19 cellular contexts compared by ENCODE assay signal in the genomic region with DNA sequence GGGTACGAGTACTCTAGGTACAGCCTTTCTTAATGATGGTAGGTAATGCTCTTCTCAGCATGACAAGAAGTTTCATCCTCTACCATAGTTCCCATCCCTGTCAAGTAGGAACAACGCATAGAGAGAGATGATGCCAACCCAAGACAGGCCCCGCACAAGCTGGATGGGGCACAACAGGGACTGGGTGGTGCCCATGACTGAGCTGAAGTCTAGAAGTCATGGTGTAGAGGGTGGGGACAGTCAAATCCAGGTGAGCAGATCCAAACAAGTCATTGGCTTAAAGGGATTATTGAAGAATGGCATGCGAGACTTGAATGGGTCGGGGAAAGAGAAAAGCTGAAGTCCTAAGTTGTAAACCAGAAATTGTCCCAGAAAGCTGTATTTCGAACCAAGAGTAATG.
"Had no signal": no experiment of that assay in that cellular context is flagged by ENCODE, and none has a peak within 500 bp of the region (broad histone marks: within the 10 kb centered on the region; RNA-seq: fewer than 3 reads in every experiment).

No MANE protein-coding gene starts in this region.

- H2AFZ ChIP-seq: hepatocyte had no signal

- H3K36me3 Mint-ChIP-seq: naive thymus-derived CD8-positive, alpha-beta T cell; stimulated activated naive B cell treated with anti-CD40 and anti-IgM and Interleukin-4, amounts not matched to agents 10 μg/mL and 1 μg/mL and 100 μg/mL, for 72 hours had no signal

- H3K36me3 ChIP-seq: right lobe of liver, spleen, thoracic aorta, transverse colon had no signal

- H3K27me3 Mint-ChIP-seq: naive thymus-derived CD8-positive, alpha-beta T cell; stimulated activated naive B cell treated with anti-CD40 and anti-IgM and Interleukin-4, amounts not matched to agents 10 μg/mL and 1 μg/mL and 100 μg/mL, for 72 hours; stimulated activated naive CD8-positive, alpha-beta T cell treated with anti-CD3 and anti-CD28 coated beads, Interleukin-15, amount 100 ng/mL, for 72 hours had no signal

- H3K4me1 ChIP-seq: right lobe of liver had no signal

- H3K4me2 ChIP-seq: hepatocyte had no signal

- H3K4me3 Mint-ChIP-seq: naive thymus-derived CD8-positive, alpha-beta T cell; stimulated activated naive B cell treated with anti-CD40 and anti-IgM and Interleukin-4, amounts not matched to agents 10 μg/mL and 1 μg/mL and 100 μg/mL, for 72 hours; stimulated activated naive CD8-positive, alpha-beta T cell treated with anti-CD3 and anti-CD28 coated beads, Interleukin-15, amount 100 ng/mL, for 72 hours had no signal

- H3K27ac ChIP-seq: hepatocyte, psoas muscle, right lobe of liver, spleen, thoracic aorta, transverse colon had no signal

- H3K27ac Mint-ChIP-seq: stimulated activated naive B cell treated with anti-CD40 and anti-IgM and Interleukin-4, amounts not matched to agents 10 μg/mL and 1 μg/mL and 100 μg/mL, for 72 hours had no signal

- DNase-seq: effector memory CD4-positive, alpha-beta T cell; erythroblast; foreskin melanocyte; head of caudate nucleus; mucosa of descending colon; naive thymus-derived CD8-positive, alpha-beta T cell; psoas muscle; retina; right lobe of liver; spleen; stimulated activated CD4-positive, alpha-beta T cell treated with anti-CD3 and anti-CD28 coated beads, Interleukin-15, amount 100 ng/mL, for 24 hours; stimulated activated CD4-positive, alpha-beta T cell treated with anti-CD3 and anti-CD28 coated beads, Interleukin-1b, Interleukin-23, amount 100 ng/mL, for 48 hours; stimulated activated CD4-positive, alpha-beta T cell treated with anti-CD3 and anti-CD28 coated beads, Interleukin-4, amount 100 ng/mL, for 24 hours; stimulated activated naive B cell treated with anti-CD40 and anti-IgM and Interleukin-4, amounts not matched to agents 10 μg/mL and 1 μg/mL and 100 μg/mL, for 72 hours; stimulated activated naive CD8-positive, alpha-beta T cell treated with anti-CD3 and anti-CD28 coated beads, Interleukin-15, amount 100 ng/mL, for 72 hours; transverse colon had no signal

- H3K9me3 Mint-ChIP-seq: naive thymus-derived CD8-positive, alpha-beta T cell; stimulated activated naive B cell treated with anti-CD40 and anti-IgM and Interleukin-4, amounts not matched to agents 10 μg/mL and 1 μg/mL and 100 μg/mL, for 72 hours; stimulated activated naive CD8-positive, alpha-beta T cell treated with anti-CD3 and anti-CD28 coated beads, Interleukin-15, amount 100 ng/mL, for 72 hours had no signal

- H3K9me3 ChIP-seq: mucosa of descending colon, psoas muscle, right lobe of liver, spleen, thoracic aorta, transverse colon had no signal

- H3K4me3 ChIP-seq: hepatocyte, mucosa of descending colon, psoas muscle, right lobe of liver, spleen, thoracic aorta, transverse colon had no signal

- ATAC-seq: left lobe of liver; mucosa of descending colon; naive thymus-derived CD8-positive, alpha-beta T cell; psoas muscle; right lobe of liver; stimulated activated naive B cell treated with anti-CD40 and anti-IgM and Interleukin-4, amounts not matched to agents 10 μg/mL and 1 μg/mL and 100 μg/mL, for 72 hours; stimulated activated naive CD8-positive, alpha-beta T cell treated with anti-CD3 and anti-CD28 coated beads, Interleukin-15, amount 100 ng/mL, for 72 hours had no signal

- H3K27me3 ChIP-seq: hepatocyte, right lobe of liver, spleen, transverse colon had no signal
